ENCODE assay signal across 21 cellular contexts in the genomic region with DNA sequence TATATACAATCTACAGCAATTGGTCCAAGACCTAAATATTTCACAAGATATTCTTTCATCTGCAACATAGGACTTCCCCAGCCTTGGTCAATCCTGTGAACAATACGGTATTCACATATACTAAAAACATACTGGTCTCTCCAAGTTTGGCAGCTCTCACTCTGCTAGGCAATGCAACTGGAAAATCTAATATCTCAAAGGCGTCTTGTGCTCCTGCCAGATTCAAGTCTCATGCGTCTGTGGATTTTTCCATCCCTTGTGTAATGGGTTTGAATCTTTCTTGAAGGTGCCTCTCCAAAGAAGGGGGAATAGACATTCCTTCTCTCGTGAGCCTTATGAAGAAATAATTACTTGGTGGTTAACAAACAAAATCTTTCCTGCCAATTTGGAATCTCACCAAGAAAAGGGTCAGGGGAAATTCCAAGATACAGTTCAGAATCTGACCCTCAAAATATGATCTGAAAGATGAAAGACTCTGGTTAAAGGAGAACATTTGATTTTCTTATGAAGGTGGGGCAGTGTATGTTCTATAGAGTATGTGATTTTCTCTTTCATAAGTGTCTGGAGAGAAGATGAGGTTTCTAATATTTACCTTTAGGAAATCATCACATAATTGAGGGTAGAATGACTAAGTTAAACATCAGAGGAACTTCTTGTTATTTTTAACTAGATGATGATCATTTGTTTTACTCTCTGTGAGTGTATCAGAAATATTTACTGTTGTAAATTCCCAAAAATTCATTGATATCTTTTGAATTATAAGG. TPM values are rescaled to one million over a fixed set of nuclear protein-coding genes. Genes with fewer than 3 reads are reported as not detected.
DNase-seq lines count a peak whose midpoint lies in the region; ATAC-seq and TF ChIP-seq lines count a peak whose summit lies in the region.
"Had no signal": no experiment of that assay in that cellular context is flagged by ENCODE, and none has a peak within 500 bp of the region (broad histone marks: within the 10 kb centered on the region; RNA-seq: fewer than 3 reads in every experiment).

No MANE protein-coding gene starts in this region.

- no peaks in the 10 kb centered on the region for H3K9me3 Mint-ChIP-seq in HFFc6
- H3K9me3 Mint-ChIP-seq: activated CD4-positive, alpha-beta memory T cell treated with anti-CD3 and anti-CD28 coated beads for 36 hours; activated naive CD8-positive, alpha-beta T cell treated with anti-CD3 and anti-CD28 coated beads, Interleukin-2, amount 50 U/mL, for 24 hours; CD8-positive, alpha-beta memory T cell; T-helper 2 cell treated with Interferon-gamma antibody and Interleukin-4, amounts not matched to agents 5 μg/mL and 100 μg/mL, for 36 hours; type B pancreatic cell had no signal

- ATAC-seq in RWPE2 (ENCODE audit: low read depth) (peak; percentile 76), sciatic nerve (peak; percentile 17)
- ATAC-seq: activated naive CD8-positive, alpha-beta T cell treated with anti-CD3 and anti-CD28 coated beads, Interleukin-2, amount 50 U/mL, for 24 hours had no signal

- peaks cover 5% of the 10 kb centered on the region for H3K27me3 Mint-ChIP-seq in HFFc6 (ENCODE audit: insufficient read depth)

- no peaks in the 10 kb centered on the region for H3K4me1 ChIP-seq in RWPE2 (ENCODE audit: insufficient read depth, poor library complexity, severe bottlenecking)

- H3K27me3 ChIP-seq in RWPE2 (ENCODE audit: insufficient read depth, poor library complexity, severe bottlenecking), result no peaks in the 10 kb centered on the region

- H3K36me3 Mint-ChIP-seq in HFFc6 (ENCODE audit: low read depth), result no peaks in the 10 kb centered on the region
- H3K36me3 Mint-ChIP-seq: activated CD4-positive, alpha-beta memory T cell treated with anti-CD3 and anti-CD28 coated beads for 36 hours; type B pancreatic cell had no signal

- no peak overlapping the region for H3K4me3 ChIP-seq in RWPE2 (ENCODE audit: severe bottlenecking)
- H3K4me3 ChIP-seq: SK-N-MC had no signal

- peak overlapping the region; percentile 8 for H3K4me3 Mint-ChIP-seq in HFFc6
- H3K4me3 Mint-ChIP-seq: activated CD4-positive, alpha-beta memory T cell treated with anti-CD3 and anti-CD28 coated beads for 36 hours; activated naive CD8-positive, alpha-beta T cell treated with anti-CD3 and anti-CD28 coated beads, Interleukin-2, amount 50 U/mL, for 24 hours; CD8-positive, alpha-beta memory T cell; T-helper 2 cell treated with Interferon-gamma antibody and Interleukin-4, amounts not matched to agents 5 μg/mL and 100 μg/mL, for 36 hours; type B pancreatic cell had no signal

- H3K27ac Mint-ChIP-seq in HFFc6, result no peak overlapping the region
- H3K27ac Mint-ChIP-seq: activated CD4-positive, alpha-beta memory T cell treated with anti-CD3 and anti-CD28 coated beads for 36 hours; activated naive CD8-positive, alpha-beta T cell treated with anti-CD3 and anti-CD28 coated beads, Interleukin-2, amount 50 U/mL, for 24 hours; CD8-positive, alpha-beta memory T cell; T-helper 2 cell treated with Interferon-gamma antibody and Interleukin-4, amounts not matched to agents 5 μg/mL and 100 μg/mL, for 36 hours; type B pancreatic cell had no signal

- H3K4me1 Mint-ChIP-seq in HFFc6 (ENCODE audit: low read depth), result peaks cover 39% of the 10 kb centered on the region
- H3K4me1 Mint-ChIP-seq: CD8-positive, alpha-beta memory T cell had no signal

- DNase-seq in HFFc6 (no peak), RWPE2 (ENCODE audit: low spot score) (no peak), fibroblast of gingiva (ENCODE audit: low read depth) (peak; percentile 78), sciatic nerve (ENCODE audit: low spot score) (no peak), nucleus accumbens (lab: John Stamatoyannopoulos, UW) (no peak), NCI-H146 treated with DMSO at 0.1 percent for 48 hours (lab: John Stamatoyannopoulos, UW; ENCODE audit: unreplicated experiment) (no peak), dedifferentiated amniotic fluid mesenchymal stem cell (ENCODE audit: extremely low spot score) (no peak), NCI-H1092 treated with DMSO at 0.1 percent for 48 hours (lab: John Stamatoyannopoulos, UW) (no peak)
- DNase-seq: activated CD4-positive, alpha-beta memory T cell treated with anti-CD3 and anti-CD28 coated beads for 36 hours; activated effector memory CD4-positive, alpha-beta T cell treated with Interleukin-2 at 50 U/mL for 16 hours; activated naive CD8-positive, alpha-beta T cell treated with anti-CD3 and anti-CD28 coated beads, Interleukin-2, amount 50 U/mL, for 24 hours; CD8-positive, alpha-beta memory T cell; DMS79 treated with DMSO at 0.1 percent for 48 hours; kidney; NCI-H1105; NCI-H2081; retina; stimulated activated CD4-positive, alpha-beta T cell treated with anti-CD3 and anti-CD28 coated beads, Interleukin-15, amount 100 ng/mL, for 24 hours had no signal

- H3K9me3 ChIP-seq in RWPE2 (ENCODE audit: severe bottlenecking), result no peaks in the 10 kb centered on the region

- H3K27ac ChIP-seq in RWPE2 (ENCODE audit: poor library complexity, severe bottlenecking), result no peak overlapping the region
- H3K27ac ChIP-seq: SK-N-MC had no signal

- H3K36me3 ChIP-seq in RWPE2 (ENCODE audit: low read depth), result no peaks in the 10 kb centered on the region

- intact Hi-C loops in sciatic nerve (cut with DNase I), result no loop called here

- TF ChIP-seq CTCF in HFFc6 (IDR thresholded peaks at IDR 0.05), result no peak
- TF ChIP-seq CTCF in RWPE2 (IDR thresholded peaks at IDR 0.05; ENCODE audit: poor library complexity, severe bottlenecking), result no peak

RNA-seq across cellular contexts. Expression of gene MBOAT2, which starts 27.6 kb away (rescaled TPM):
- 10 to 100 TPM; 49.8 to 66.2 (median 55.7) TPM for total RNA-seq in HFFc6 (2021; fragmentation: NEBNext Ultra II Directional; extraction: Animal tissue kit (Norgen Biotek cat#: 25700))
- 67.6 TPM for total RNA-seq in sciatic nerve
